ENCODE assay signal across 8 cellular contexts in the genomic region with DNA sequence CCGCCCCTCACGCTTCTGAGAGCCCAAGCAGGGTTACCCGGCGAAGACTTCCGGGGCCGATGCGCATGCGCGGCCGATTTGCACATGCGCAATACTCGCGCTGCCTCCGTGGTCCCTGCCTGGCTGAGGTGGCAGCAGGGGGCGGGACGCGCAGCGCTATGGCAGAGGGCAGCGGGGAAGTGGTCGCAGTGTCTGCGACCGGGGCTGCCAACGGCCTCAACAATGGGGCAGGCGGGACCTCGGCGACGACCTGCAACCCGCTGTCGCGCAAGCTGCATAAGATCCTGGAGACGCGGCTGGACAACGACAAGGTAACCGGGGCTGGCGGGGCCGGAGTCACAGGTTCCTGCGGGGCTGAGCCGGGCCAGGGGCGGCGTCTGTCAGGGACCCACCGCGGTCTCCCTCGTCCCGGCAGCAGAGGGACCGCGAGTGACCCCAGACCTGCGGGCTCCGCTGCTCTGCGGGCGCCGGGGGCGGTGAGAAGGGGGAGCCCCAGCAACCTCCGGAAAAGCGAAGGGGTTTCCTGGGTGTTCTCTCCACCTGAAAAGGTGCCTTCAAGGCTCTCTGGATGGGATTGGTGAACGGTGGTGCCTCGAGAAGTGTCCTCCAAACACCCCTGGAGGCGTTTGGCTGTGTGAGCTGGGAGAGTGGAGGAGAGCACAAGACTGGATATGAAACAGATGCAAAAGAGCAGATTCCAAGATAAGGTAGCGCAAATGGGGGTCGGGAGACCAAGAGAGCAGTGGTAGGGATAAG. TPM values are rescaled to one million over a fixed set of nuclear protein-coding genes. Genes with fewer than 3 reads are reported as not detected.
DNase-seq lines count a peak whose midpoint lies in the region; ATAC-seq, FAIRE-seq and TF ChIP-seq lines count a peak whose summit lies in the region.

TSS of gene COG6 (plus strand) at position 94 of the 756 bp plus-strand sequence. CDS start at position 159, 65 bp downstream.

- H3K4me2 ChIP-seq in neural cell (ENCODE audit: low read length), result peak within 1 kb of the TSS; percentile 99

- no peaks in the 10 kb centered on the region for H4K20me1 ChIP-seq in neural cell (ENCODE audit: insufficient read depth)

- H3K9me3 ChIP-seq in RWPE2 (ENCODE audit: severe bottlenecking) (no peaks in the 10 kb centered on the region), neural cell (ENCODE audit: low read length) (no peaks in the 10 kb centered on the region)

- peak; percentile 44 for TF ChIP-seq RAD21 in neural cell (conservative IDR thresholded peaks at IDR 0.05)

- peak; percentile 70 for DNase-seq in H4 (ENCODE audit: low spot score)
- DNase-seq in LNCaP clone FGC (ENCODE audit: low read depth), result peak; percentile 19
- DNase-seq in RWPE2 (ENCODE audit: low spot score), result peak; percentile 72
- peak; percentile 92 for DNase-seq in activated effector memory CD4-positive, alpha-beta T cell treated with Interleukin-2 at 50 U/mL for 16 hours
- peak; percentile 79 for DNase-seq in fibroblast of villous mesenchyme (ENCODE audit: low read depth)
- peak; percentile 94 to 95 for DNase-seq in stimulated activated naive CD8-positive, alpha-beta T cell treated with anti-CD3 and anti-CD28 coated beads, Interleukin-15, amount 100 ng/mL, for 72 hours

- peak within 1 kb of the TSS; percentile 81 for H3K9ac ChIP-seq in neural cell (ENCODE audit: low read length)

- TF ChIP-seq CTCF in LNCaP clone FGC (IDR thresholded peaks at IDR 0.05; ENCODE audit: control insufficient read depth, extremely low read depth, insufficient read depth), result no peak
- no peak for TF ChIP-seq CTCF in RWPE2 (IDR thresholded peaks at IDR 0.05; ENCODE audit: poor library complexity, severe bottlenecking)
- peak; percentile 19 for TF ChIP-seq CTCF in fibroblast of villous mesenchyme (IDR thresholded peaks at IDR 0.05; ENCODE audit: insufficient read depth, low read depth, low read length)
- TF ChIP-seq CTCF in neural cell (IDR thresholded peaks at IDR 0.05; ENCODE audit: poor library complexity, severe bottlenecking), result peak; percentile 48

- TF ChIP-seq EP300 in neural cell (conservative IDR thresholded peaks at IDR 0.05; ENCODE audit: poor library complexity, severe bottlenecking), result no peak

- ATAC-seq in RWPE2 (ENCODE audit: low read depth), result peak; percentile 86
- ATAC-seq in stimulated activated naive CD8-positive, alpha-beta T cell treated with anti-CD3 and anti-CD28 coated beads, Interleukin-15, amount 100 ng/mL, for 72 hours, result peak; percentile 96

- peaks cover 36% of the 10 kb centered on the region for H3K4me1 Mint-ChIP-seq in stimulated activated naive CD8-positive, alpha-beta T cell treated with anti-CD3 and anti-CD28 coated beads, Interleukin-15, amount 100 ng/mL, for 72 hours

- H3K27me3 ChIP-seq in RWPE2 (ENCODE audit: insufficient read depth, poor library complexity, severe bottlenecking) (no peaks in the 10 kb centered on the region), neural cell (ENCODE audit: insufficient read depth, low read depth, low read length) (no peaks in the 10 kb centered on the region)

- peaks cover 5 to 6% of the 10 kb centered on the region in 2 donors for H3K9me3 Mint-ChIP-seq in stimulated activated naive CD8-positive, alpha-beta T cell treated with anti-CD3 and anti-CD28 coated beads, Interleukin-15, amount 100 ng/mL, for 72 hours

- peaks cover 17% of the 10 kb centered on the region for H3K79me2 ChIP-seq in neural cell (replicated peaks; ENCODE audit: insufficient read depth, low read length)

- H3K27ac ChIP-seq in RWPE2 (ENCODE audit: poor library complexity, severe bottlenecking) (no peak within 1 kb of the TSS), neural cell (ENCODE audit: low read length) (peak within 1 kb of the TSS; percentile 64)

- peak within 1 kb of the TSS; percentile 86 for H2AFZ ChIP-seq in neural cell (ENCODE audit: low read depth, low read length)

- no peaks in the 10 kb centered on the region for H3K9me2 ChIP-seq in neural cell (ENCODE audit: insufficient read depth, low read length)

- peak; percentile 85 for FAIRE-seq in G401.6 (lab: Jason Lieb, UNC)

- H3K4me3 Mint-ChIP-seq in stimulated activated naive CD8-positive, alpha-beta T cell treated with anti-CD3 and anti-CD28 coated beads, Interleukin-15, amount 100 ng/mL, for 72 hours, result peak within 1 kb of the TSS; percentile 94 to 96

- H3K36me3 ChIP-seq in RWPE2 (ENCODE audit: low read depth), result peaks cover 18% of the 10 kb centered on the region
- H3K36me3 ChIP-seq in neural cell (ENCODE audit: insufficient read depth, low read length), result no peaks in the 10 kb centered on the region

- peaks cover 4% of the 10 kb centered on the region for H3K4me1 ChIP-seq in RWPE2 (ENCODE audit: insufficient read depth, poor library complexity, severe bottlenecking)

- H3K27me3 Mint-ChIP-seq in stimulated activated naive CD8-positive, alpha-beta T cell treated with anti-CD3 and anti-CD28 coated beads, Interleukin-15, amount 100 ng/mL, for 72 hours, result peaks cover 8% of the 10 kb centered on the region

- H3K27ac Mint-ChIP-seq in stimulated activated naive CD8-positive, alpha-beta T cell treated with anti-CD3 and anti-CD28 coated beads, Interleukin-15, amount 100 ng/mL, for 72 hours, result peak within 1 kb of the TSS; percentile 77 to 91

- no peaks in the 10 kb centered on the region for H3F3A ChIP-seq in neural cell (ENCODE audit: insufficient read depth, low read length, poor library complexity, severe bottlenecking)

- H3K4me3 ChIP-seq in LNCaP clone FGC (ENCODE audit: low read depth, low read length) (peak within 1 kb of the TSS; percentile 89), RWPE2 (ENCODE audit: severe bottlenecking) (peak within 1 kb of the TSS; percentile 89), fibroblast of villous mesenchyme (ENCODE audit: low read depth, low read length) (peak within 1 kb of the TSS; percentile 97), neural cell (ENCODE audit: low read length) (peak within 1 kb of the TSS; percentile 93)

TF ChIP-seq in neural cell, 6 proteins besides CTCF, POLR2A, EP300 and RAD21:
- no peak for TF ChIP-seq EZH2 (IDR thresholded peaks at IDR 0.05; ENCODE audit: borderline replicate concordance, insufficient read depth, low read length, poor library complexity, severe bottlenecking)
- peak; percentile 81 for TF ChIP-seq POLR2AphosphoS5 (IDR thresholded peaks at IDR 0.05)
- peak; percentile 50 for TF ChIP-seq MXI1 (conservative IDR thresholded peaks at IDR 0.05; ENCODE audit: poor library complexity, severe bottlenecking)
- TF ChIP-seq REST (IDR thresholded peaks at IDR 0.05; ENCODE audit: borderline replicate concordance), result peak; percentile 31
- peak; percentile 47 for TF ChIP-seq SMC3 (conservative IDR thresholded peaks at IDR 0.05; ENCODE audit: poor library complexity)
- TF ChIP-seq TAF1 (IDR thresholded peaks at IDR 0.05; ENCODE audit: low read depth), result peak; percentile 40

RNA-seq across cellular contexts. Expression of gene COG6, which starts in this region (rescaled TPM):
- total RNA-seq in H4 (2014; rRNA removed; shearing (Covaris generic)), result 9.4 and 12.0 TPM in 2 replicates
- 44.8 and 67.4 TPM in 2 replicates for total RNA-seq in fibroblast of villous mesenchyme
- polyA plus RNA-seq in neural cell, result 23.1 and 27.3 TPM in 2 replicates
- polyA minus RNA-seq in neural cell, result 63.8 and 91.9 TPM in 2 replicates

Comparison
In these comparisons a context has a peak if more than half of its experiments do, and no peak if none do; other contexts are left out.
1. DNase-seq: peak in every context shown above with its lines; median percentile 94 in stimulated activated naive CD8-positive, alpha-beta T cell treated with anti-CD3 and anti-CD28 coated beads, Interleukin-15, amount 100 ng/mL, for 72 hours; 92 in activated effector memory CD4-positive, alpha-beta T cell treated with Interleukin-2 at 50 U/mL for 16 hours; 79 in fibroblast of villous mesenchyme; 72 in RWPE2; 70 in H4; 19 in LNCaP clone FGC.
2. CTCF ChIP-seq: peak in fibroblast of villous mesenchyme (single experiment) and neural cell (single experiment); none in LNCaP clone FGC (single experiment) and RWPE2 (single experiment).
3. Peak in every context shown above with its lines, with median percentiles within 50 percentile points of each other: H3K4me3 ChIP-seq.